In the genomic region with DNA sequence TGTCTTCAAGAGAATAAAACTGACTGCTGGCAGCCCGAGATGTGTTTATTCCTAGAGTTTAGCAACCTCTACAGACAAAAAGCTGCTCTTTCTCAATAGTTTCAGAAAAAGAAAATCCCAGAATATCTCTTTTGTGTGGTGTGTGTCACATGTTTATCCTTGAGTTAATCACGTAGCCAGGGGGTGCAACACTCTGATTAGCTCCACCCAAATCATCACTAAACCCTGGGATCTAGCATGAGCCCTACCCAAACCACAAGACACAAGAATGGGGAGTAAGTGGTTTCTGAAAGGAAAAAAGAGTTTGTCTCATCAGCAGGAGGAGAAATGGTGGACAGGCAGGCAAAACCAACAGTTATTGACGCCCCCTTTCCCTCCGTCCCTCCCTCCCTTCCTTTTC, we compare ENCODE assay signal across 26 cellular contexts.
A peak's percentile ranks its signal among the peaks of the same experiment; 100 is the strongest.
DNase-seq lines count a peak whose midpoint lies in the region; ATAC-seq and TF ChIP-seq lines count a peak whose summit lies in the region.
"Had no signal": no experiment of that assay in that cellular context is flagged by ENCODE, and none has a peak within 500 bp of the region (broad histone marks: within the 10 kb centered on the region; RNA-seq: fewer than 3 reads in every experiment).

No MANE protein-coding gene starts in this region.

- no peak for ATAC-seq in body of pancreas
- ATAC-seq: activated T-helper 17 cell treated with anti-CD3 and anti-CD28 coated beads, Interleukin-2, amount 50 U/mL, for 72 hours; natural killer cell; right lobe of liver; Right ventricle myocardium inferior; stimulated activated naive CD8-positive, alpha-beta T cell treated with anti-CD3 and anti-CD28 coated beads, Interleukin-15, amount 100 ng/mL, for 72 hours had no signal

- no peak overlapping the region for H3K4me3 Mint-ChIP-seq in activated T-helper 1 cell treated with anti-CD3 and anti-CD28 coated beads, Interleukin-12 subunit alpha, Interleukin-12 subunit beta, Interleukin-2, Interleukin-4 antibody, amounts not matched to agents 30 ng/mL and 10 ng/mL and 1 ng/mL, durations not matched to agents 14 hours and 24 hours and 36 hours
- H3K4me3 Mint-ChIP-seq in CD4-positive, alpha-beta memory T cell: no peak overlapping the region
- H3K4me3 Mint-ChIP-seq: activated B cell treated with CpG ODN at 0.5 μM for 24 hours; activated naive CD8-positive, alpha-beta T cell; activated T-helper 17 cell treated with anti-CD3 and anti-CD28 coated beads, Interleukin-2, amount 50 U/mL, for 72 hours; mesothelial cell of epicardium; natural killer cell; stimulated activated naive CD8-positive, alpha-beta T cell treated with anti-CD3 and anti-CD28 coated beads, Interleukin-15, amount 100 ng/mL, for 72 hours had no signal

- CTCF ChIA-PET in CD4-positive, alpha-beta memory T cell (lab: Charles Lee; ENCODE audit: partially characterized antibody): no interaction called here

- H3K9me3 ChIP-seq in hepatocyte (ENCODE audit: low read depth): no peaks in the 10 kb centered on the region
- no peaks in the 10 kb centered on the region for H3K9me3 ChIP-seq in body of pancreas
- H3K9me3 ChIP-seq in CD4-positive, alpha-beta memory T cell (ENCODE audit: control insufficient read depth in 1 of 2, low read length in 2 of 2): no peaks in the 10 kb centered on the region
- H3K9me3 ChIP-seq: ascending aorta, pancreas, right lobe of liver, tibial nerve had no signal

- 51% methylated on average over 2 of the region's 4 CpGs for WGBS in hepatocyte (ENCODE audit: low lambda C conversion rate, missing lambda C conversion rate)
- 43 to 47% methylated on average over 4 of the region's 4 CpGs for WGBS in body of pancreas, 2 donors

- no peak for TF ChIP-seq POLR2A in body of pancreas (IDR thresholded peaks at IDR 0.05)

- peaks cover 5% of the 10 kb centered on the region for H3K27me3 Mint-ChIP-seq in activated T-helper 1 cell treated with anti-CD3 and anti-CD28 coated beads, Interleukin-12 subunit alpha, Interleukin-12 subunit beta, Interleukin-2, Interleukin-4 antibody, amounts not matched to agents 30 ng/mL and 10 ng/mL and 1 ng/mL, durations not matched to agents 14 hours and 24 hours and 36 hours (ENCODE audit: insufficient read depth)
- peaks cover 13% of the 10 kb centered on the region in 2 donors for H3K27me3 Mint-ChIP-seq in CD4-positive, alpha-beta memory T cell

- H3K9me2 ChIP-seq in hepatocyte (replicated peaks; ENCODE audit: insufficient read depth): no peaks in the 10 kb centered on the region

- peak; percentile 13 for TF ChIP-seq CTCF in hepatocyte (IDR thresholded peaks at IDR 0.05; ENCODE audit: poor library complexity)
- TF ChIP-seq CTCF in body of pancreas (IDR thresholded peaks at IDR 0.05): no peak

- no peaks in the 10 kb centered on the region for H3K79me2 ChIP-seq in hepatocyte

- H3K36me3 ChIP-seq in hepatocyte (replicated peaks; ENCODE audit: insufficient read depth, low read depth) (no peaks in the 10 kb centered on the region), body of pancreas (replicated peaks in 1 of 2; ENCODE audit: insufficient read depth in 1 of 2, low read depth in 2 of 2) (no peaks in the 10 kb centered on the region)
- no peaks in the 10 kb centered on the region for H3K36me3 ChIP-seq in CD4-positive, alpha-beta memory T cell (ENCODE audit: insufficient read depth, low read length)
- H3K36me3 ChIP-seq: ascending aorta, pancreas, right lobe of liver, tibial nerve had no signal

- H3K27me3 ChIP-seq in hepatocyte (no peaks in the 10 kb centered on the region), body of pancreas (no peaks in the 10 kb centered on the region)
- H3K27me3 ChIP-seq in CD4-positive, alpha-beta memory T cell (ENCODE audit: insufficient read depth, low read length): no peaks in the 10 kb centered on the region
- H3K27me3 ChIP-seq: ascending aorta, pancreas, right lobe of liver, tibial nerve had no signal

- no peak overlapping the region for H2AFZ ChIP-seq in hepatocyte

- H3K4me3 ChIP-seq in hepatocyte (no peak overlapping the region), body of pancreas (no peak overlapping the region)
- H3K4me3 ChIP-seq in CD4-positive, alpha-beta memory T cell (ENCODE audit: low read length in 2 of 2): no peak overlapping the region
- H3K4me3 ChIP-seq: ascending aorta, pancreas, right lobe of liver, tibial nerve had no signal

- no peaks in the 10 kb centered on the region for H4K20me1 ChIP-seq in hepatocyte (ENCODE audit: insufficient read depth, poor library complexity, severe bottlenecking)

- intact Hi-C loops in activated T-helper 1 cell treated with anti-CD3 and anti-CD28 coated beads, Interleukin-12 subunit alpha, Interleukin-12 subunit beta, Interleukin-2, Interleukin-4 antibody, amounts not matched to agents 30 ng/mL and 10 ng/mL and 1 ng/mL, durations not matched to agents 14 hours and 24 hours and 36 hours (cut with micrococcal nuclease): no loop called here
- intact Hi-C loops in body of pancreas (cut with DNase I): no loop called here
- intact Hi-C loops in CD4-positive, alpha-beta memory T cell (cut with micrococcal nuclease): no loop called here

- no peaks in the 10 kb centered on the region for H3K36me3 Mint-ChIP-seq in activated T-helper 1 cell treated with anti-CD3 and anti-CD28 coated beads, Interleukin-12 subunit alpha, Interleukin-12 subunit beta, Interleukin-2, Interleukin-4 antibody, amounts not matched to agents 30 ng/mL and 10 ng/mL and 1 ng/mL, durations not matched to agents 14 hours and 24 hours and 36 hours (ENCODE audit: low read depth)
- H3K36me3 Mint-ChIP-seq in CD4-positive, alpha-beta memory T cell: no peaks in the 10 kb centered on the region
- H3K36me3 Mint-ChIP-seq: activated naive CD8-positive, alpha-beta T cell; mesothelial cell of epicardium; natural killer cell had no signal

- POLR2A ChIA-PET in CD4-positive, alpha-beta memory T cell (lab: Charles Lee; ENCODE audit: partially characterized antibody): no interaction called here

- H3K4me1 Mint-ChIP-seq in activated T-helper 1 cell treated with anti-CD3 and anti-CD28 coated beads, Interleukin-12 subunit alpha, Interleukin-12 subunit beta, Interleukin-2, Interleukin-4 antibody, amounts not matched to agents 30 ng/mL and 10 ng/mL and 1 ng/mL, durations not matched to agents 14 hours and 24 hours and 36 hours (ENCODE audit: low read depth): no peaks in the 10 kb centered on the region
- no peaks in the 10 kb centered on the region for H3K4me1 Mint-ChIP-seq in CD4-positive, alpha-beta memory T cell
- H3K4me1 Mint-ChIP-seq: activated B cell treated with CpG ODN at 0.5 μM for 24 hours; activated T-helper 17 cell treated with anti-CD3 and anti-CD28 coated beads, Interleukin-2, amount 50 U/mL, for 72 hours; stimulated activated naive CD8-positive, alpha-beta T cell treated with anti-CD3 and anti-CD28 coated beads, Interleukin-15, amount 100 ng/mL, for 72 hours had no signal

- H3K27ac Mint-ChIP-seq in activated T-helper 1 cell treated with anti-CD3 and anti-CD28 coated beads, Interleukin-12 subunit alpha, Interleukin-12 subunit beta, Interleukin-2, Interleukin-4 antibody, amounts not matched to agents 30 ng/mL and 10 ng/mL and 1 ng/mL, durations not matched to agents 14 hours and 24 hours and 36 hours: no peak overlapping the region
- H3K27ac Mint-ChIP-seq in CD4-positive, alpha-beta memory T cell: no peak overlapping the region
- H3K27ac Mint-ChIP-seq: activated B cell treated with CpG ODN at 0.5 μM for 24 hours; activated naive CD8-positive, alpha-beta T cell; activated T-helper 17 cell treated with anti-CD3 and anti-CD28 coated beads, Interleukin-2, amount 50 U/mL, for 72 hours; mesothelial cell of epicardium; natural killer cell; stimulated activated naive CD8-positive, alpha-beta T cell treated with anti-CD3 and anti-CD28 coated beads, Interleukin-15, amount 100 ng/mL, for 72 hours had no signal

- peak; percentile 25 for DNase-seq in NCI-H82 (lab: John Stamatoyannopoulos, UW)
- DNase-seq in NCI-H82 treated with DMSO at 0.1 percent for 48 hours (lab: John Stamatoyannopoulos, UW; ENCODE audit: unreplicated experiment): no peak
- DNase-seq in amniotic epithelial cell (ENCODE audit: low read depth): peak; percentile 3
- peak; percentile 16 for DNase-seq in hepatocyte (ENCODE audit: low spot score)
- DNase-seq in activated T-helper 1 cell treated with anti-CD3 and anti-CD28 coated beads, Interleukin-12 subunit alpha, Interleukin-12 subunit beta, Interleukin-2, Interleukin-4 antibody, amounts not matched to agents 30 ng/mL and 10 ng/mL and 1 ng/mL, durations not matched to agents 14 hours and 24 hours and 36 hours (ENCODE audit: low spot score): no peak
- no peak for DNase-seq in body of pancreas
- DNase-seq in CD4-positive, alpha-beta memory T cell: no peak
- no peak for DNase-seq in Kasumi-1 (lab: John Stamatoyannopoulos, UW)
- DNase-seq: activated B cell treated with CpG ODN at 0.5 μM for 24 hours; cerebellar nuclear complex; Karpas-422; natural killer cell; NCI-H1092 treated with DMSO at 0.1 percent for 48 hours; NCI-H2029; NCI-H2227 treated with DMSO at 0.1 percent for 48 hours; pancreas; right lobe of liver; stimulated activated naive CD8-positive, alpha-beta T cell treated with anti-CD3 and anti-CD28 coated beads, Interleukin-15, amount 100 ng/mL, for 72 hours; T-helper 9 cell had no signal

- no peaks in the 10 kb centered on the region for H3K9me3 Mint-ChIP-seq in activated T-helper 1 cell treated with anti-CD3 and anti-CD28 coated beads, Interleukin-12 subunit alpha, Interleukin-12 subunit beta, Interleukin-2, Interleukin-4 antibody, amounts not matched to agents 30 ng/mL and 10 ng/mL and 1 ng/mL, durations not matched to agents 14 hours and 24 hours and 36 hours
- peaks cover 0 to 4% (median 0%) of the 10 kb centered on the region in 8 donors for H3K9me3 Mint-ChIP-seq in CD4-positive, alpha-beta memory T cell
- H3K9me3 Mint-ChIP-seq: activated B cell treated with CpG ODN at 0.5 μM for 24 hours; activated T-helper 17 cell treated with anti-CD3 and anti-CD28 coated beads, Interleukin-2, amount 50 U/mL, for 72 hours; mesothelial cell of epicardium; natural killer cell; stimulated activated naive CD8-positive, alpha-beta T cell treated with anti-CD3 and anti-CD28 coated beads, Interleukin-15, amount 100 ng/mL, for 72 hours had no signal

- no peak overlapping the region for H3K4me2 ChIP-seq in hepatocyte

- H3K4me1 ChIP-seq in hepatocyte (ENCODE audit: insufficient read depth) (no peaks in the 10 kb centered on the region), body of pancreas (no peaks in the 10 kb centered on the region)
- H3K4me1 ChIP-seq in CD4-positive, alpha-beta memory T cell (ENCODE audit: insufficient read depth, low read length): no peaks in the 10 kb centered on the region
- H3K4me1 ChIP-seq: ascending aorta, pancreas, right lobe of liver, tibial nerve had no signal

- H3K27ac ChIP-seq in hepatocyte (peak overlapping the region; percentile 17), body of pancreas (no peak overlapping the region)
- no peak overlapping the region for H3K27ac ChIP-seq in CD4-positive, alpha-beta memory T cell (ENCODE audit: low read depth, low read length)
- H3K27ac ChIP-seq: 22Rv1, ascending aorta, pancreas, right lobe of liver, tibial nerve had no signal

Comparison
In these comparisons a context has a peak if more than half of its experiments do, and no peak if none do; other contexts are left out.
1. DNase-seq: peak in NCI-H82 (single experiment), amniotic epithelial cell (single experiment) and hepatocyte (single experiment); none in NCI-H82 treated with DMSO at 0.1 percent for 48 hours (single experiment), activated T-helper 1 cell treated with anti-CD3 and anti-CD28 coated beads, Interleukin-12 subunit alpha, Interleukin-12 subunit beta, Interleukin-2, Interleukin-4 antibody, amounts not matched to agents 30 ng/mL and 10 ng/mL and 1 ng/mL, durations not matched to agents 14 hours and 24 hours and 36 hours (single experiment), body of pancreas (0 of 4), CD4-positive, alpha-beta memory T cell (0 of 5) and Kasumi-1 (0 of 2).